In the genomic region with DNA sequence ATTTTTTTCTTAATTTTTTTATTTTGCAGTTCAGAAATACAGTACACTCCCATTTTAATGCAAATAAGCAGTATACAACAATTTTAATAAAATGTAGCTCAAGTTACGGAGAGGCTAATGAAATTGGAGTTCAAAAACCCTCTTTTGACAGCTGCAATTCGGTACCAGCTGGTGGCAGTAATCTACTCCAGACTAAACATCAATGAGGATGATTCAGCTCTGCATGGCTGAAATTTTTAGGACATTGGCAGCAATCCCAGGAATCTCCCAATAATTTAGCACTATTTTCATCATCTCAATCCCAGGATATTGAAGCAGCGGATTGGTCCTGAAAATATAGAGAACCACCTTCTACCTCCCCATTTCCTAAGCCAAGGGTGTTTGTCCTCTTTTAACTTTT, we compare ENCODE assay signal across 8 cellular contexts.
DNase-seq lines count a peak whose midpoint lies in the region; ATAC-seq and TF ChIP-seq lines count a peak whose summit lies in the region.

No MANE protein-coding gene starts in this region.

- no peaks in the 10 kb centered on the region for H4K20me1 ChIP-seq in IMR-90 (ENCODE audit: insufficient read depth, low read length)

- TF ChIP-seq RAD21 in IMR-90 (IDR thresholded peaks at IDR 0.05; ENCODE audit: low read length), result peak; percentile 51

- no peak overlapping the region for H2AK5ac ChIP-seq in IMR-90 (ENCODE audit: low read depth, low read length)

- H3K36me3 ChIP-seq in IMR-90 (ENCODE audit: control insufficient read depth, insufficient read depth, low read length) (no peaks in the 10 kb centered on the region), heart left ventricle (peaks cover 0 to 5% (median 0%) of the 10 kb centered on the region in 9 donors), stomach (no peaks in the 10 kb centered on the region)
- H3K36me3 ChIP-seq in CD8-positive, alpha-beta T cell (ENCODE audit: insufficient read depth, low read length), result no peaks in the 10 kb centered on the region

- H3K4me1 Mint-ChIP-seq in CD8-positive, alpha-beta T cell (ENCODE audit: low read depth), result no peaks in the 10 kb centered on the region

- H2BK20ac ChIP-seq in IMR-90 (ENCODE audit: low read depth, low read length), result no peak overlapping the region; the same call in 1 of the 2 replicates

- dilution Hi-C loops in IMR-90 (cut with HindIII; ENCODE audit: low sequenced_read_pairs, unreplicated experiment), result no loop called here

- no peak overlapping the region for H3K18ac ChIP-seq in IMR-90 (ENCODE audit: low read depth, low read length)

- H3K36me3 Mint-ChIP-seq in CD8-positive, alpha-beta T cell, result no peaks in the 10 kb centered on the region

- H4K5ac ChIP-seq in IMR-90 (ENCODE audit: low read depth, low read length), result no peak overlapping the region

- no peak overlapping the region for H4K8ac ChIP-seq in IMR-90 (ENCODE audit: low read depth in 2 of 2, low read length in 2 of 2)

- TF ChIP-seq EP300 in stomach (IDR thresholded peaks at IDR 0.05), result no peak

- no peak overlapping the region for H2AFZ ChIP-seq in IMR-90 (replicated peaks; ENCODE audit: low read length, poor library complexity)

- H3K4me2 ChIP-seq in IMR-90 (ENCODE audit: low read depth, low read length), result no peak overlapping the region

- H3K9me3 ChIP-seq in IMR-90 (ENCODE audit: control insufficient read depth, insufficient read depth, low read length) (no peaks in the 10 kb centered on the region), heart left ventricle (no peaks in the 10 kb centered on the region), stomach (no peaks in the 10 kb centered on the region)
- H3K9me3 ChIP-seq in CD8-positive, alpha-beta T cell (ENCODE audit: low read length), result no peaks in the 10 kb centered on the region

- peaks cover 2 to 6% of the 10 kb centered on the region in 2 experiments; a peak in 2 of 4 replicates for H3K79me1 ChIP-seq in IMR-90 (ENCODE audit: low read depth in 1 of 2, low read length in 2 of 2)

- peak overlapping the region; percentile 45 for H2BK5ac ChIP-seq in IMR-90 (ENCODE audit: low read depth, low read length, poor library complexity, severe bottlenecking)

- H3K23ac ChIP-seq in IMR-90 (ENCODE audit: low read depth, low read length), result no peak overlapping the region

- H3K9me1 ChIP-seq in IMR-90 (ENCODE audit: insufficient read depth, low read length), result no peaks in the 10 kb centered on the region

- H3K4me3 ChIP-seq in IMR-90 (ENCODE audit: insufficient read depth, low read depth, low read length) (no peak overlapping the region), heart left ventricle (no peak overlapping the region), stomach (no peak overlapping the region)
- H3K4me3 ChIP-seq in CD8-positive, alpha-beta T cell (ENCODE audit: low read depth, low read length), result no peak overlapping the region

- no peaks in the 10 kb centered on the region for H3K27me3 ChIP-seq in IMR-90 (ENCODE audit: control insufficient read depth, insufficient read depth, low read length)
- no peaks in the 10 kb centered on the region for H3K27me3 ChIP-seq in heart left ventricle
- no peaks in the 10 kb centered on the region for H3K27me3 ChIP-seq in stomach
- no peaks in the 10 kb centered on the region for H3K27me3 ChIP-seq in CD8-positive, alpha-beta T cell (ENCODE audit: insufficient read depth, low read length)

- H3K4me3 Mint-ChIP-seq in CD8-positive, alpha-beta T cell, result no peak overlapping the region

- TF ChIP-seq CTCF in IMR-90 (conservative IDR thresholded peaks at IDR 0.05; ENCODE audit: low read depth, low read length) (peak; percentile 54), heart left ventricle (IDR thresholded peaks at IDR 0.05) (peak in 10 of 12 donors; percentile 3 to 55 (median 34)), stomach (IDR thresholded peaks at IDR 0.05) (no peak)
- TF ChIP-seq CTCF in CD8-positive, alpha-beta T cell (IDR thresholded peaks at IDR 0.05), result no peak

- DNase-seq in A172 (ENCODE audit: low spot score), result peak; percentile 13
- DNase-seq in IMR-90, result peak; percentile 79
- DNase-seq in heart left ventricle, result peak in 4 of 5 donors; percentile 15 to 35 (median 26)
- DNase-seq in islet precursor cell, result no peak
- DNase-seq in stomach, result no peak
- no peak for DNase-seq in T-helper 9 cell
- no peak for DNase-seq in CD8-positive, alpha-beta T cell

- no peak overlapping the region for H3K27ac Mint-ChIP-seq in CD8-positive, alpha-beta T cell

- H4K91ac ChIP-seq in IMR-90 (ENCODE audit: insufficient read depth, low read depth, low read length), result no peak overlapping the region

- POLR2A ChIA-PET in IMR-90 (lab: Charles Lee; ENCODE audit: unreplicated experiment), result no interaction called here
- POLR2A ChIA-PET in CD8-positive, alpha-beta T cell (lab: Charles Lee), result no interaction called here

- ATAC-seq in IMR-90 (ENCODE audit: low read depth), result peak; percentile 72
- ATAC-seq in SK-N-SH treated with all-trans-retinoic acid at 6 μM for 48 hours, result peak; percentile 87
- ATAC-seq in heart left ventricle, result peak; percentile 45 to 86 (median 68)
- no peak for ATAC-seq in CD8-positive, alpha-beta T cell

- WGBS in IMR-90 (ENCODE audit: extremely low coverage in 2 of 2, insufficient read length in 1 of 2), 2 experiments, result no CpG with 5 or more reads among the region's 3 CpGs
- WGBS in heart left ventricle, 4 donors, result 35 to 45% (median 40%) methylated on average over 3 of the region's 3 CpGs
- 39 to 68% (median 57%) methylated on average over 3 of the region's 3 CpGs for WGBS in stomach, 5 donors

- CTCF ChIA-PET in IMR-90 (lab: Yijun Ruan, JAX), result interaction anchor here (0.6 to 1.0 kb wide), 2 partner anchors 9 to 542 kb away, joined by 4 read pairs; no protein-coding TSS in a partner anchor
- CTCF ChIA-PET in CD8-positive, alpha-beta T cell (lab: Charles Lee), result no interaction called here

- BruUV-seq in IMR-90 (replicated peaks; lab: Mats Ljungman, UMichigan), result no TSS peak

- no peak for TF ChIP-seq POLR2A in IMR-90 (IDR thresholded peaks at IDR 0.05; ENCODE audit: low read depth, low read length)
- no peak for TF ChIP-seq POLR2A in heart left ventricle (IDR thresholded peaks at IDR 0.05)
- no peak for TF ChIP-seq POLR2A in stomach (IDR thresholded peaks at IDR 0.05)

- no peak overlapping the region for H3K9ac ChIP-seq in IMR-90 (ENCODE audit: low read depth, low read length)

- H3K4me1 ChIP-seq in IMR-90 (ENCODE audit: control insufficient read depth, insufficient read depth, low read length) (peaks cover 2% of the 10 kb centered on the region; the same call in 1 of the 2 replicates), heart left ventricle (peaks cover 0 to 16% (median 7%) of the 10 kb centered on the region in 12 donors), stomach (peaks cover 0 to 5% (median 0%) of the 10 kb centered on the region in 4 donors)
- H3K4me1 ChIP-seq in CD8-positive, alpha-beta T cell (ENCODE audit: insufficient read depth, low read length), result no peaks in the 10 kb centered on the region

- in situ Hi-C loops in IMR-90 (cut with MboI; ENCODE audit: low sequenced_read_pairs), result no loop called here

- intact Hi-C loops in IMR-90 (cut with micrococcal nuclease) (loop anchor here (10.0 kb wide), 1 partner anchor 400 kb away; no protein-coding TSS in a partner anchor), heart left ventricle (cut with DNase I) (loop anchor here in 6 of 10 donors (5.0 to 10.0 kb wide), 6 partner anchors 37 to 410 kb away; partner anchors contain the start of gene CACNA2D1 (in 2 of the 6)), stomach (cut with DNase I; ENCODE audit: low total_unique reads) (no loop called here)
- intact Hi-C loops in CD8-positive, alpha-beta T cell (cut with DNase I, micrococcal nuclease), result no loop called here

- H3K14ac ChIP-seq in IMR-90 (replicated peaks; ENCODE audit: low read depth, low read length), result 0 out of 2 replicates have a peak overlapping the region, but pooled peaks have one; percentile 4

- 0 out of 2 replicates have a peak overlapping the region, but pooled peaks have one; percentile 27 for H2BK120ac ChIP-seq in IMR-90 (ENCODE audit: low read depth, low read length)

- H3K27ac ChIP-seq in IMR-90 (ENCODE audit: insufficient read depth, low read length), result no peak overlapping the region
- no peak overlapping the region for H3K27ac ChIP-seq in heart left ventricle
- H3K27ac ChIP-seq in stomach, result no peak overlapping the region
- no peak overlapping the region for H3K27ac ChIP-seq in CD8-positive, alpha-beta T cell (ENCODE audit: low read depth, low read length)

- no peak overlapping the region for H3K4ac ChIP-seq in IMR-90 (ENCODE audit: low read depth, low read length)

- H3K27me3 Mint-ChIP-seq in CD8-positive, alpha-beta T cell (ENCODE audit: low read depth), result no peaks in the 10 kb centered on the region

- H2BK15ac ChIP-seq in IMR-90 (ENCODE audit: low read depth, low read length), result no peak overlapping the region

- no peaks in the 10 kb centered on the region for H3K9me3 Mint-ChIP-seq in CD8-positive, alpha-beta T cell

- no peak overlapping the region for H3K56ac ChIP-seq in IMR-90 (ENCODE audit: extremely low read depth, insufficient read depth, low read length)

- H2AK9ac ChIP-seq in IMR-90 (replicated peaks; ENCODE audit: low read depth, low read length, poor library complexity), result no peak overlapping the region

TF ChIP-seq in IMR-90, 13 proteins besides CTCF, POLR2A, EP300 and RAD21 (continues in another document):
- peak; percentile 78 for TF ChIP-seq FOS (IDR thresholded peaks at IDR 0.05; ENCODE audit: low read depth, low read length)
- peak; percentile 35; the same call in 1 of the 2 replicates for TF ChIP-seq SMC3 (IDR thresholded peaks at IDR 0.05; ENCODE audit: low read depth, low read length)
- peak; percentile 12; the same call in 1 of the 2 replicates for TF ChIP-seq CEBPB (IDR thresholded peaks at IDR 0.05; ENCODE audit: low read depth, low read length)
- TF ChIP-seq RCOR1 (IDR thresholded peaks at IDR 0.05; ENCODE audit: insufficient replicate concordance, low read length), result peak; percentile 90

TF ChIP-seq in SK-N-SH treated with all-trans-retinoic acid at 6 μM for 48 hours, 23 proteins besides CTCF, POLR2A, EP300 and RAD21:
- 0 out of 2 replicates have a peak, but pooled peaks have one; percentile 36 for TF ChIP-seq ISL1 (CRISPR knock-in tag; IDR thresholded peaks at IDR 0.05)
- no peak for TF ChIP-seq ZNF8 (CRISPR knock-in tag; IDR thresholded peaks at IDR 0.05)

Comparison
In these comparisons a context has a peak if more than half of its experiments do, and no peak if none do; other contexts are left out.
1. DNase-seq: peak in A172 (single experiment), IMR-90 (single experiment) and heart left ventricle (4 of 5); none in islet precursor cell (single experiment), stomach (single experiment), T-helper 9 cell (single experiment) and CD8-positive, alpha-beta T cell (0 of 7).
2. CTCF ChIP-seq: peak in IMR-90 (single experiment) and heart left ventricle (10 of 12); none in stomach (0 of 7) and CD8-positive, alpha-beta T cell (single experiment).
3. intact Hi-C loops: an anchor here in IMR-90 (10.0 kb wide) and heart left ventricle (5.0 to 10.0 kb wide); none called in stomach and CD8-positive, alpha-beta T cell.